Comparison of ENCODE assay signal across 19 cellular contexts in genomic region chr5:170863646-170864045, GRCh38. TPM values are rescaled to one million over a fixed set of nuclear protein-coding genes. Genes with fewer than 3 reads are reported as not detected.
DNase-seq lines count a peak whose midpoint lies in the region; ATAC-seq, FAIRE-seq and TF ChIP-seq lines count a peak whose summit lies in the region.
"Had no signal": no experiment of that assay in that cellular context is flagged by ENCODE, and none has a peak within 500 bp of the region (broad histone marks: within the 10 kb centered on the region; RNA-seq: fewer than 3 reads in every experiment).

No MANE protein-coding gene starts in this region.

- CTCF ChIA-PET in A549 (lab: Yijun Ruan, JAX), result no interaction called here

- no peak for TF ChIP-seq CTCF in A549 (IDR thresholded peaks at IDR 0.05)

- H2BK120ac ChIP-seq in mesenchymal stem cell (ENCODE audit: low read depth, low read length), result no peak overlapping the region

- no peak overlapping the region for H3K4ac ChIP-seq in mesenchymal stem cell (ENCODE audit: low read depth in 1 of 2, low read length in 2 of 2)

- H2BK12ac ChIP-seq in mesenchymal stem cell (ENCODE audit: low read length in 2 of 2), result no peak overlapping the region

- H3K23ac ChIP-seq in mesenchymal stem cell (ENCODE audit: low read length in 2 of 2), result no peak overlapping the region

- no peak overlapping the region for H3K14ac ChIP-seq in mesenchymal stem cell (ENCODE audit: low read length in 2 of 2)

- no peak overlapping the region for H3K18ac ChIP-seq in mesenchymal stem cell (ENCODE audit: low read depth in 1 of 2, low read length in 2 of 2)

- H3K27ac ChIP-seq in A549, result no peak overlapping the region
- H3K27ac ChIP-seq in mesenchymal stem cell (ENCODE audit: low read length, poor library complexity, severe bottlenecking), result no peak overlapping the region
- H3K27ac ChIP-seq: pancreas had no signal

- no peak overlapping the region for H2BK15ac ChIP-seq in mesenchymal stem cell (ENCODE audit: low read depth, poor library complexity, severe bottlenecking)

- no peak for TF ChIP-seq EP300 in A549 (IDR thresholded peaks at IDR 0.05)

- peaks cover 0 to 5% of the 10 kb centered on the region in 2 experiments for H3K27me3 ChIP-seq in mesenchymal stem cell (ENCODE audit: control insufficient read depth in 1 of 2, insufficient read depth in 1 of 2, low read length in 2 of 2)
- H3K27me3 ChIP-seq: pancreas had no signal

- H3K4me3 ChIP-seq in A549, result no peak overlapping the region
- H3K4me3 ChIP-seq in mesenchymal stem cell (ENCODE audit: insufficient read depth in 1 of 2, low read depth in 1 of 2, low read length in 2 of 2), result no peak overlapping the region
- H3K4me3 ChIP-seq: K562 had no signal

- DNase-seq in A549 (ENCODE audit: low read depth in 1 of 2, low spot score in 1 of 2), result no peak
- DNase-seq in HTR-8/SVneo (ENCODE audit: insufficient read length, low spot score), result no peak
- peak; percentile 64 for DNase-seq in dedifferentiated amniotic fluid mesenchymal stem cell (ENCODE audit: extremely low spot score)
- peak; percentile 62 for DNase-seq in mesenchymal stem cell
- no peak for DNase-seq in NCI-H146 (lab: John Stamatoyannopoulos, UW)
- DNase-seq in A172 (ENCODE audit: low spot score), result no peak
- DNase-seq: activated CD4-positive, alpha-beta T cell treated with anti-CD3 and anti-CD28 coated beads for 4 hours; activated naive CD4-positive, alpha-beta T cell treated with anti-CD3 and anti-CD28 coated beads for 36 hours; central memory CD4-positive, alpha-beta T cell; COR-L47; glutamatergic neuron; NCI-H226; pancreas; SHP77 treated with DMSO at 0.1 percent for 48 hours; stimulated activated naive CD4-positive, alpha-beta T cell treated with Interleukin-2 at 50 U/mL for 16 hours had no signal

- POLR2A ChIA-PET in A549 (lab: Yijun Ruan, JAX), result no interaction called here

- H4K8ac ChIP-seq in mesenchymal stem cell (ENCODE audit: low read length), result no peak overlapping the region

- no peak overlapping the region for H2BK5ac ChIP-seq in mesenchymal stem cell (ENCODE audit: low read depth, low read length, poor library complexity, severe bottlenecking)

- TF ChIP-seq RAD21 in A549 (conservative IDR thresholded peaks at IDR 0.05 in 1 of 2, IDR thresholded peaks at IDR 0.05 in 1 of 2), result no peak

- no peak overlapping the region for H3K9ac ChIP-seq in mesenchymal stem cell (ENCODE audit: low read length)

- no peak overlapping the region for H2AK5ac ChIP-seq in mesenchymal stem cell (ENCODE audit: low read length, severe bottlenecking)

- H3K4me2 ChIP-seq in A549 (peak overlapping the region; percentile 96), mesenchymal stem cell (ENCODE audit: low read length, poor library complexity, severe bottlenecking) (no peak overlapping the region)

- ATAC-seq in A549 (no peak), GM21526 (IDR thresholded peaks at IDR 0.05; ENCODE audit: low FRiP score, unreplicated experiment) (no peak), GM18498 (IDR thresholded peaks at IDR 0.05; ENCODE audit: unreplicated experiment) (no peak)
- ATAC-seq: K562, pancreas had no signal

- WGBS in A549 (ENCODE audit: missing lambda C conversion rate), result 92% methylated on average over 3 of the region's 3 CpGs
- WGBS in mesenchymal stem cell, result 86% methylated on average over 1 of the region's 3 CpGs

- no peaks in the 10 kb centered on the region for H3K36me3 ChIP-seq in mesenchymal stem cell (ENCODE audit: control insufficient read depth in 1 of 2, insufficient read depth in 2 of 2, low read depth in 1 of 2, low read length in 2 of 2)
- H3K36me3 ChIP-seq: pancreas had no signal

- peaks cover 19% of the 10 kb centered on the region for H3K79me1 ChIP-seq in mesenchymal stem cell (replicated peaks; ENCODE audit: low read length, poor library complexity, severe bottlenecking)

- H3K4me1 ChIP-seq in A549 (peaks cover 9% of the 10 kb centered on the region), mesenchymal stem cell (ENCODE audit: control insufficient read depth, insufficient read depth, low read depth, low read length) (peaks cover 2% of the 10 kb centered on the region)

- no peak overlapping the region for H4K91ac ChIP-seq in mesenchymal stem cell (ENCODE audit: low read length)

- peaks cover 28% of the 10 kb centered on the region for H3K9me3 ChIP-seq in A549
- peaks cover 27% of the 10 kb centered on the region for H3K9me3 ChIP-seq in mesenchymal stem cell (ENCODE audit: control insufficient read depth, low read length)
- H3K9me3 ChIP-seq: pancreas had no signal

- H2AFZ ChIP-seq in mesenchymal stem cell (ENCODE audit: low read depth, low read length), result no peak overlapping the region

- FAIRE-seq in A549 (lab: Jason Lieb, UNC), result no peak
- FAIRE-seq in HTR-8/SVneo (lab: Jason Lieb, UNC), result peak; percentile 42
- FAIRE-seq: K562, keratinocyte, pancreas had no signal

- no peak for TF ChIP-seq POLR2A in A549 (IDR thresholded peaks at IDR 0.05; ENCODE audit: low read length)

TF ChIP-seq in A549, 52 proteins besides CTCF, POLR2A, EP300 and RAD21:
- TF ChIP-seq RFX5 (IDR thresholded peaks at IDR 0.05) (no peak), HOXA7 (CRISPR knock-in tag; IDR thresholded peaks at IDR 0.05) (no peak), RARB (CRISPR knock-in tag; IDR thresholded peaks at IDR 0.05) (no peak), REST (IDR thresholded peaks at IDR 0.05) (no peak), KDM1A (IDR thresholded peaks at IDR 0.05; ENCODE audit: low read depth) (no peak)

RNA-seq across cellular contexts. Expression of gene RANBP17, which starts 1.8 kb away (rescaled TPM):
- 9.2 and 11.4 TPM in 2 replicates for polyA plus RNA-seq in A549 (2011; rRNA removed)
- 2.6 and 2.8 TPM in 2 replicates for polyA plus RNA-seq in A549 (2012; cell fraction: cytosol; rRNA removed)
- 6.3 and 7.3 TPM in 2 replicates for polyA plus RNA-seq in A549 (2012; cell fraction: nucleus; rRNA removed)
- polyA plus RNA-seq in A549 (2017; fragmentation: RNase III; extraction: RNeasy Plus Mini Kit Qiagen cat#74134 plus additional on column Dnase treatment), result 3.0 to 3.4 TPM (median 3.4 TPM) in 3 replicates
- 19.0 and 24.1 TPM in 2 replicates for polyA minus RNA-seq in A549 (2011; rRNA and poly(A)+ RNA removed)
- 3.8 TPM for polyA plus RNA-seq in mesenchymal stem cell (2013, experiment 1 of 2)
- 3.5 TPM for polyA plus RNA-seq in mesenchymal stem cell (2013, experiment 2 of 2)
- total RNA-seq in A172 (2014; rRNA removed; shearing (Covaris generic)), result not detected in 2 replicates
- total RNA-seq: activated naive CD4-positive, alpha-beta T cell treated with anti-CD3 and anti-CD28 coated beads for 36 hours; K562 had no signal
- polyA plus RNA-seq: K562 had no signal

Comparison
In these comparisons a context has a peak if more than half of its experiments do, and no peak if none do; other contexts are left out.
1. DNase-seq: peak in dedifferentiated amniotic fluid mesenchymal stem cell (single experiment) and mesenchymal stem cell (single experiment); none in A549 (0 of 2), HTR-8/SVneo (single experiment), NCI-H146 (single experiment) and A172 (single experiment).